15 cellular contexts compared by ENCODE assay signal in genomic region chr11:90373971-90374370, GRCh38.
"Had no signal": no experiment of that assay in that cellular context is flagged by ENCODE, and none has a peak within 500 bp of the region (broad histone marks: within the 10 kb centered on the region; RNA-seq: fewer than 3 reads in every experiment).

No MANE protein-coding gene starts in this region.

- DNase-seq: activated CD4-positive, alpha-beta T cell treated with anti-CD3 and anti-CD28 coated beads, Interleukin-2, amount 50 U/mL, for 48 hours; activated CD8-positive, alpha-beta memory T cell treated with anti-CD3 and anti-CD28 coated beads, Interleukin-2, amount 10 ng/mL, durations not matched to agents 7 days and 5 days; activated effector memory CD4-positive, alpha-beta T cell treated with anti-CD3 and anti-CD28 coated beads, Interleukin-2, amount 50 U/mL, for 16 hours; activated T-cell treated with anti-CD3 and anti-CD28 coated beads, Interleukin-2, amount 50 U/mL, for 1 hour; adrenal gland; hippocampal formation; left ventricle myocardium inferior; naive B cell; stimulated activated CD4-positive, alpha-beta T cell treated with anti-CD3 and anti-CD28 coated beads, Interleukin-2, amount 100 ng/mL, for 48 hours; stimulated activated naive B cell treated with anti-CD40 and anti-IgM and Interleukin-4, amounts not matched to agents 10 μg/mL and 1 μg/mL and 100 μg/mL, for 72 hours; T1000; thyroid gland had no signal

- H3K27me3 ChIP-seq: adrenal gland, thyroid gland had no signal

- H3K27ac Mint-ChIP-seq: activated CD8-positive, alpha-beta memory T cell treated with anti-CD3 and anti-CD28 coated beads, Interleukin-2, amount 10 ng/mL, durations not matched to agents 7 days and 5 days; activated naive CD4-positive, alpha-beta T cell treated with anti-CD3 and anti-CD28 coated beads, Interleukin-2, amount 50 U/mL, for 24 hours had no signal

- H3K27me3 Mint-ChIP-seq: activated CD8-positive, alpha-beta memory T cell treated with anti-CD3 and anti-CD28 coated beads, Interleukin-2, amount 10 ng/mL, durations not matched to agents 7 days and 5 days; activated naive CD4-positive, alpha-beta T cell treated with anti-CD3 and anti-CD28 coated beads, Interleukin-2, amount 50 U/mL, for 24 hours; naive B cell; stimulated activated naive B cell treated with anti-CD40 and anti-IgM and Interleukin-4, amounts not matched to agents 10 μg/mL and 1 μg/mL and 100 μg/mL, for 72 hours had no signal

- H3K4me1 ChIP-seq: adrenal gland, left ventricle myocardium inferior, parathyroid adenoma, thyroid gland had no signal

- H2AFZ ChIP-seq: parathyroid adenoma had no signal

- H3K4me3 Mint-ChIP-seq: activated CD8-positive, alpha-beta memory T cell treated with anti-CD3 and anti-CD28 coated beads, Interleukin-2, amount 10 ng/mL, durations not matched to agents 7 days and 5 days; activated naive CD4-positive, alpha-beta T cell treated with anti-CD3 and anti-CD28 coated beads, Interleukin-2, amount 50 U/mL, for 24 hours; stimulated activated naive B cell treated with anti-CD40 and anti-IgM and Interleukin-4, amounts not matched to agents 10 μg/mL and 1 μg/mL and 100 μg/mL, for 72 hours had no signal

- H3K36me3 Mint-ChIP-seq: activated CD8-positive, alpha-beta memory T cell treated with anti-CD3 and anti-CD28 coated beads, Interleukin-2, amount 10 ng/mL, durations not matched to agents 7 days and 5 days; activated naive CD4-positive, alpha-beta T cell treated with anti-CD3 and anti-CD28 coated beads, Interleukin-2, amount 50 U/mL, for 24 hours; naive B cell; stimulated activated naive B cell treated with anti-CD40 and anti-IgM and Interleukin-4, amounts not matched to agents 10 μg/mL and 1 μg/mL and 100 μg/mL, for 72 hours had no signal

- H3K4me1 Mint-ChIP-seq: activated CD8-positive, alpha-beta memory T cell treated with anti-CD3 and anti-CD28 coated beads, Interleukin-2, amount 10 ng/mL, durations not matched to agents 7 days and 5 days; activated naive CD4-positive, alpha-beta T cell treated with anti-CD3 and anti-CD28 coated beads, Interleukin-2, amount 50 U/mL, for 24 hours; naive B cell; stimulated activated naive B cell treated with anti-CD40 and anti-IgM and Interleukin-4, amounts not matched to agents 10 μg/mL and 1 μg/mL and 100 μg/mL, for 72 hours had no signal

- ATAC-seq: activated CD8-positive, alpha-beta memory T cell treated with anti-CD3 and anti-CD28 coated beads, Interleukin-2, amount 10 ng/mL, durations not matched to agents 7 days and 5 days; esophagus mucosa; stimulated activated naive B cell treated with anti-CD40 and anti-IgM and Interleukin-4, amounts not matched to agents 10 μg/mL and 1 μg/mL and 100 μg/mL, for 72 hours had no signal

- H3K27ac ChIP-seq: adrenal gland, left ventricle myocardium inferior, parathyroid adenoma, thyroid gland had no signal

- H3K79me2 ChIP-seq: parathyroid adenoma had no signal

- H3K4me3 ChIP-seq: adrenal gland, left ventricle myocardium inferior, thyroid gland had no signal

- H3K9me3 ChIP-seq: adrenal gland, left ventricle myocardium inferior, thyroid gland had no signal

- H3K9ac ChIP-seq: parathyroid adenoma had no signal

- H3K9me3 Mint-ChIP-seq: activated naive CD4-positive, alpha-beta T cell treated with anti-CD3 and anti-CD28 coated beads, Interleukin-2, amount 50 U/mL, for 24 hours; stimulated activated naive B cell treated with anti-CD40 and anti-IgM and Interleukin-4, amounts not matched to agents 10 μg/mL and 1 μg/mL and 100 μg/mL, for 72 hours had no signal

- H3K36me3 ChIP-seq: adrenal gland, left ventricle myocardium inferior, thyroid gland had no signal
